ENCODE assay signal across 14 cellular contexts in genomic region chr14:59305836-59306555, GRCh38.
DNase-seq lines count a peak whose midpoint lies in the region; ATAC-seq and TF ChIP-seq lines count a peak whose summit lies in the region.
"Had no signal": no experiment of that assay in that cellular context is flagged by ENCODE, and none has a peak within 500 bp of the region (broad histone marks: within the 10 kb centered on the region; RNA-seq: fewer than 3 reads in every experiment).

No MANE protein-coding gene starts in this region.

- 92% methylated on average over 1 of the region's 1 CpG for WGBS in SK-N-SH (ENCODE audit: low lambda C conversion rate)

- CTCF ChIA-PET in SK-N-SH (lab: Yijun Ruan, JAX) = interaction anchor here (1.2 kb wide), 1 partner anchor 62 kb away, joined by 3 read pairs; no protein-coding TSS in a partner anchor
- CTCF ChIA-PET in activated CD8-positive, alpha-beta T cell treated with anti-CD3 and anti-CD28 coated beads for 36 hours (lab: Charles Lee) = interaction anchor here (1.1 kb wide), 1 partner anchor 19 kb away, joined by 3 read pairs; no protein-coding TSS in a partner anchor

- H3K79me2 ChIP-seq in DOHH2 (ENCODE audit: control insufficient read depth, low read length) (peaks cover 71% of the 10 kb centered on the region), SK-N-SH (ENCODE audit: insufficient read depth) (no peaks in the 10 kb centered on the region)

- ATAC-seq in activated T-cell treated with anti-CD3 and anti-CD28 coated beads, Interleukin-2, amount 50 U/mL, for 4 hours = no peak
- no peak for ATAC-seq in activated CD8-positive, alpha-beta T cell treated with anti-CD3 and anti-CD28 coated beads for 36 hours
- ATAC-seq: activated CD8-positive, alpha-beta T cell treated with anti-CD3 and anti-CD28 coated beads, Interleukin-2, amount 10 ng/mL, durations not matched to agents 7 days and 5 days; naive thymus-derived CD4-positive, alpha-beta T cell had no signal

- peaks cover 15% of the 10 kb centered on the region for H3K4me1 Mint-ChIP-seq in activated T-cell treated with anti-CD3 and anti-CD28 coated beads, Interleukin-2, amount 50 U/mL, for 4 hours (ENCODE audit: low read depth)
- H3K4me1 Mint-ChIP-seq in activated CD8-positive, alpha-beta T cell treated with anti-CD3 and anti-CD28 coated beads for 36 hours (ENCODE audit: low read depth) = peaks cover 13% of the 10 kb centered on the region

- no peak overlapping the region for H2AFZ ChIP-seq in SK-N-SH (ENCODE audit: low read depth)

- peak overlapping the region; percentile 26; the same call in 1 of the 2 replicates for H3K9ac ChIP-seq in SK-N-SH

- H3K27ac Mint-ChIP-seq in activated CD8-positive, alpha-beta T cell treated with anti-CD3 and anti-CD28 coated beads for 36 hours = no peak overlapping the region
- H3K27ac Mint-ChIP-seq: activated CD8-positive, alpha-beta T cell treated with anti-CD3 and anti-CD28 coated beads, Interleukin-2, amount 10 ng/mL, durations not matched to agents 7 days and 5 days; activated naive CD4-positive, alpha-beta T cell treated with anti-CD3 and anti-CD28 coated beads, Interleukin-2, amount 50 U/mL, for 24 hours; CD4-positive, alpha-beta T cell; naive thymus-derived CD4-positive, alpha-beta T cell had no signal

- TF ChIP-seq EP300 in SK-N-SH (IDR thresholded peaks at IDR 0.05; ENCODE audit: borderline replicate concordance in 1 of 2, low read depth in 1 of 2, low read length in 1 of 2) = no peak

- H3K27ac ChIP-seq in DOHH2 (ENCODE audit: low read depth, low read length) = no peak overlapping the region
- H3K27ac ChIP-seq in SK-N-SH (ENCODE audit: low read depth in 2 of 2, low read length in 1 of 2) = peak overlapping the region; percentile 60 to 71; a peak in 3 of 4 replicates

- H3K4me1 ChIP-seq in DOHH2 (ENCODE audit: control insufficient read depth, low read length) (peaks cover 100% of the 10 kb centered on the region), SK-N-SH (ENCODE audit: control insufficient read depth in 1 of 2, insufficient read depth in 2 of 2, low read depth in 1 of 2, low read length in 1 of 2) (peaks cover 5 to 25% of the 10 kb centered on the region in 2 experiments)

- H3F3A ChIP-seq in DOHH2 (ENCODE audit: control insufficient read depth, insufficient read depth) (0 out of 2 replicates have a peak, but pooled peaks cover 5% of the 10 kb centered on the region), SK-N-SH (replicated peaks; ENCODE audit: insufficient read depth) (peaks cover 29% of the 10 kb centered on the region)

- H3K9me2 ChIP-seq in DOHH2 (replicated peaks; ENCODE audit: control insufficient read depth, low read length) = no peaks in the 10 kb centered on the region
- H3K9me2 ChIP-seq in SK-N-SH = no peaks in the 10 kb centered on the region

- H3K4me2 ChIP-seq in DOHH2 (ENCODE audit: low read length) (peak overlapping the region; percentile 31), SK-N-SH (peak overlapping the region; percentile 36)

- intact Hi-C loops in activated CD8-positive, alpha-beta T cell treated with anti-CD3 and anti-CD28 coated beads for 36 hours (cut with micrococcal nuclease) = no loop called here

- no peaks in the 10 kb centered on the region for H3K27me3 ChIP-seq in DOHH2 (ENCODE audit: control insufficient read depth, low read length)
- no peaks in the 10 kb centered on the region for H3K27me3 ChIP-seq in SK-N-SH (ENCODE audit: insufficient read depth)

- POLR2A ChIA-PET in SK-N-SH (lab: Yijun Ruan, JAX) = no interaction called here
- POLR2A ChIA-PET in activated CD8-positive, alpha-beta T cell treated with anti-CD3 and anti-CD28 coated beads for 36 hours (lab: Charles Lee) = no interaction called here

- H3K36me3 ChIP-seq in DOHH2 (ENCODE audit: control insufficient read depth, low read length) = peaks cover 13% of the 10 kb centered on the region
- no peaks in the 10 kb centered on the region for H3K36me3 ChIP-seq in SK-N-SH (replicated peaks in 1 of 2; ENCODE audit: control insufficient read depth in 1 of 2, insufficient read depth in 2 of 2, low read length in 1 of 2)

- H3K4me3 ChIP-seq in DOHH2 (ENCODE audit: low read length) (0 out of 2 replicates have a peak overlapping the region, but pooled peaks have one; percentile 18), SK-N-SH (ENCODE audit: low read depth in 2 of 2, low read length in 1 of 2) (no peak overlapping the region)

- no peak for TF ChIP-seq CTCF in DOHH2 (IDR thresholded peaks at IDR 0.05; ENCODE audit: low read depth, low read length, poor library complexity, severe bottlenecking)
- TF ChIP-seq CTCF in SK-N-SH (IDR thresholded peaks at IDR 0.05) = no peak
- no peak for TF ChIP-seq CTCF in activated CD8-positive, alpha-beta T cell treated with anti-CD3 and anti-CD28 coated beads for 36 hours (IDR thresholded peaks at IDR 0.05)

- H3K9me3 Mint-ChIP-seq in activated T-cell treated with anti-CD3 and anti-CD28 coated beads, Interleukin-2, amount 50 U/mL, for 4 hours = no peaks in the 10 kb centered on the region
- no peaks in the 10 kb centered on the region for H3K9me3 Mint-ChIP-seq in activated CD8-positive, alpha-beta T cell treated with anti-CD3 and anti-CD28 coated beads for 36 hours
- H3K9me3 Mint-ChIP-seq: activated naive CD4-positive, alpha-beta T cell treated with anti-CD3 and anti-CD28 coated beads, Interleukin-2, amount 50 U/mL, for 24 hours; CD4-positive, alpha-beta T cell had no signal

- H3K9me3 ChIP-seq in DOHH2 (ENCODE audit: control insufficient read depth, insufficient read depth, low read length) (no peaks in the 10 kb centered on the region), SK-N-SH (no peaks in the 10 kb centered on the region)

- H3K4me3 Mint-ChIP-seq in activated T-cell treated with anti-CD3 and anti-CD28 coated beads, Interleukin-2, amount 50 U/mL, for 4 hours = no peak overlapping the region
- H3K4me3 Mint-ChIP-seq in activated CD8-positive, alpha-beta T cell treated with anti-CD3 and anti-CD28 coated beads for 36 hours = no peak overlapping the region
- H3K4me3 Mint-ChIP-seq: activated CD8-positive, alpha-beta T cell treated with anti-CD3 and anti-CD28 coated beads, Interleukin-2, amount 10 ng/mL, durations not matched to agents 7 days and 5 days; activated naive CD4-positive, alpha-beta T cell treated with anti-CD3 and anti-CD28 coated beads, Interleukin-2, amount 50 U/mL, for 24 hours; CD4-positive, alpha-beta T cell; naive thymus-derived CD4-positive, alpha-beta T cell had no signal

- DNase-seq in SK-N-SH (no peak), fibroblast of peridontal ligament (ENCODE audit: extremely low read depth) (peak; percentile 56), renal cortical epithelial cell (ENCODE audit: low read depth) (peak; percentile 63), D341Med (ENCODE audit: low spot score) (no peak), SW480 (ENCODE audit: low spot score) (no peak)
- DNase-seq in activated T-cell treated with anti-CD3 and anti-CD28 coated beads, Interleukin-2, amount 50 U/mL, for 4 hours = no peak
- no peak for DNase-seq in activated CD8-positive, alpha-beta T cell treated with anti-CD3 and anti-CD28 coated beads for 36 hours
- DNase-seq: activated CD8-positive, alpha-beta T cell treated with anti-CD3 and anti-CD28 coated beads, Interleukin-2, amount 10 ng/mL, durations not matched to agents 7 days and 5 days; CD4-positive, alpha-beta T cell; effector CD4-positive, alpha-beta T cell; naive thymus-derived CD4-positive, alpha-beta T cell; OCI-M1 had no signal

- no peaks in the 10 kb centered on the region for H4K20me1 ChIP-seq in DOHH2 (ENCODE audit: control insufficient read depth, insufficient read depth, low read depth, low read length)
- no peaks in the 10 kb centered on the region for H4K20me1 ChIP-seq in SK-N-SH (ENCODE audit: insufficient read depth)

- no peaks in the 10 kb centered on the region for H3K27me3 Mint-ChIP-seq in activated T-cell treated with anti-CD3 and anti-CD28 coated beads, Interleukin-2, amount 50 U/mL, for 4 hours (ENCODE audit: low read depth)
- no peaks in the 10 kb centered on the region for H3K27me3 Mint-ChIP-seq in activated CD8-positive, alpha-beta T cell treated with anti-CD3 and anti-CD28 coated beads for 36 hours
- H3K27me3 Mint-ChIP-seq: activated naive CD4-positive, alpha-beta T cell treated with anti-CD3 and anti-CD28 coated beads, Interleukin-2, amount 50 U/mL, for 24 hours; CD4-positive, alpha-beta T cell; naive thymus-derived CD4-positive, alpha-beta T cell had no signal

- no peak for TF ChIP-seq RAD21 in SK-N-SH (IDR thresholded peaks at IDR 0.05; ENCODE audit: low read length)

- no peaks in the 10 kb centered on the region for H3K36me3 Mint-ChIP-seq in activated T-cell treated with anti-CD3 and anti-CD28 coated beads, Interleukin-2, amount 50 U/mL, for 4 hours (ENCODE audit: insufficient read depth)
- no peaks in the 10 kb centered on the region for H3K36me3 Mint-ChIP-seq in activated CD8-positive, alpha-beta T cell treated with anti-CD3 and anti-CD28 coated beads for 36 hours (ENCODE audit: low read depth)

TF ChIP-seq in SK-N-SH, 30 proteins besides CTCF, POLR2A, EP300 and RAD21 (continues in another document):
- TF ChIP-seq TCF12 (IDR thresholded peaks at IDR 0.05) (peak; percentile 16), JUND (IDR thresholded peaks at IDR 0.05) (peak; percentile 33; the same call in 1 of the 2 replicates), MEF2A (IDR thresholded peaks at IDR 0.05; ENCODE audit: borderline replicate concordance, low read depth) (0 out of 2 replicates have a peak, but pooled peaks have one; percentile 16), POLR2AphosphoS5 (IDR thresholded peaks at IDR 0.05; ENCODE audit: low read depth, low read length) (no peak), FOSL2 (IDR thresholded peaks at IDR 0.05; ENCODE audit: borderline replicate concordance, low read depth) (0 out of 2 replicates have a peak, but pooled peaks have one; percentile 10)

Comparison
In these comparisons a context has a peak if more than half of its experiments do, and no peak if none do; other contexts are left out.
1. DNase-seq: peak in fibroblast of peridontal ligament (single experiment) and renal cortical epithelial cell (single experiment); none in SK-N-SH (single experiment), activated T-cell treated with anti-CD3 and anti-CD28 coated beads, Interleukin-2, amount 50 U/mL, for 4 hours (single experiment), D341Med (single experiment), activated CD8-positive, alpha-beta T cell treated with anti-CD3 and anti-CD28 coated beads for 36 hours (single experiment) and SW480 (single experiment).